20 cellular contexts compared by ENCODE assay signal in genomic region chr2:172131713-172132555, GRCh38. TPM values are rescaled to one million over a fixed set of nuclear protein-coding genes. Genes with fewer than 3 reads are reported as not detected.
DNase-seq lines count a peak whose midpoint lies in the region; ATAC-seq, FAIRE-seq and TF ChIP-seq lines count a peak whose summit lies in the region.
"Had no signal": no experiment of that assay in that cellular context is flagged by ENCODE, and none has a peak within 500 bp of the region (broad histone marks: within the 10 kb centered on the region; RNA-seq: fewer than 3 reads in every experiment).

No MANE protein-coding gene starts in this region.

- POLR2A ChIA-PET in HepG2 (lab: Yijun Ruan, JAX), result no interaction called here

- H3K27ac Mint-ChIP-seq in activated naive CD8-positive, alpha-beta T cell treated with anti-CD3 and anti-CD28 coated beads, Interleukin-2, amount 50 U/mL, for 24 hours, result no peak overlapping the region
- H3K27ac Mint-ChIP-seq: CD4-positive, alpha-beta memory T cell had no signal

- H3K79me2 ChIP-seq in HepG2 (ENCODE audit: insufficient read depth, low read length), result no peaks in the 10 kb centered on the region

- TF ChIP-seq EP300 in HepG2 (IDR thresholded peaks at IDR 0.05; ENCODE audit: low read depth in 2 of 2, low read length in 2 of 2) (no peak), HepG2 (CRISPR knock-in tag; IDR thresholded peaks at IDR 0.05; ENCODE audit: borderline replicate concordance) (no peak)

- no peaks in the 10 kb centered on the region for H4K20me1 ChIP-seq in HepG2 (ENCODE audit: insufficient read depth, low read length)

- H3K4me1 ChIP-seq in HepG2 (ENCODE audit: insufficient read depth, low read length) (no peaks in the 10 kb centered on the region), right lobe of liver (no peaks in the 10 kb centered on the region), iPS DF 6.9 (ENCODE audit: control insufficient read depth, insufficient read depth, low read length) (peaks cover 5% of the 10 kb centered on the region; the same call in 1 of the 2 replicates)
- H3K4me1 ChIP-seq: BE2C had no signal

- no peak overlapping the region for H3K4me3 Mint-ChIP-seq in activated naive CD8-positive, alpha-beta T cell treated with anti-CD3 and anti-CD28 coated beads, Interleukin-2, amount 50 U/mL, for 24 hours
- H3K4me3 Mint-ChIP-seq: CD4-positive, alpha-beta memory T cell had no signal

- H3K9me3 ChIP-seq in HepG2 (ENCODE audit: low read length) (no peaks in the 10 kb centered on the region), right lobe of liver (no peaks in the 10 kb centered on the region), WERI-Rb-1 (ENCODE audit: severe bottlenecking) (no peaks in the 10 kb centered on the region), iPS DF 6.9 (ENCODE audit: control insufficient read depth, insufficient read depth, low read length) (no peaks in the 10 kb centered on the region)
- H3K9me3 ChIP-seq: BE2C had no signal

- H3K9ac ChIP-seq in HepG2 (ENCODE audit: insufficient read depth, low read depth, low read length), result no peak overlapping the region
- H3K9ac ChIP-seq: KMS-11 had no signal

- H3K4me1 Mint-ChIP-seq in activated naive CD8-positive, alpha-beta T cell treated with anti-CD3 and anti-CD28 coated beads, Interleukin-2, amount 50 U/mL, for 24 hours, result no peaks in the 10 kb centered on the region
- H3K4me1 Mint-ChIP-seq: CD4-positive, alpha-beta memory T cell had no signal

- H3K27me3 ChIP-seq in HepG2 (ENCODE audit: control insufficient read depth in 1 of 2, insufficient read depth in 2 of 2, low read length in 2 of 2), result peaks cover 0 to 4% of the 10 kb centered on the region in 2 experiments; a peak in 1 of 5 replicates
- no peaks in the 10 kb centered on the region for H3K27me3 ChIP-seq in right lobe of liver
- no peaks in the 10 kb centered on the region for H3K27me3 ChIP-seq in WERI-Rb-1 (ENCODE audit: insufficient read depth, low read depth, severe bottlenecking)
- peaks cover 3% of the 10 kb centered on the region; the same call in 1 of the 2 replicates for H3K27me3 ChIP-seq in iPS DF 6.9 (ENCODE audit: control insufficient read depth, insufficient read depth, low read length)
- H3K27me3 ChIP-seq: BE2C had no signal

- TF ChIP-seq CTCF in HepG2 (CRISPR knock-in tag; IDR thresholded peaks at IDR 0.05) (no peak), right lobe of liver (IDR thresholded peaks at IDR 0.05) (no peak), WERI-Rb-1 (IDR thresholded peaks at IDR 0.05; ENCODE audit: low read depth, low read length) (no peak), omental fat pad (IDR thresholded peaks at IDR 0.05) (no peak)

- FAIRE-seq in HepG2 (lab: Jason Lieb, UNC), result no peak

- BruUV-seq in HepG2 (replicated peaks; lab: Mats Ljungman, UMichigan), result no TSS peak

- H3K4me2 ChIP-seq in HepG2 (ENCODE audit: low read depth, low read length), result no peak overlapping the region
- H3K4me2 ChIP-seq: KMS-11 had no signal

- in situ Hi-C loops in HepG2 (cut with HindIII; ENCODE audit: extremely low pct_ligation_motif_present, low pct_unique_long_range_greater_than_20kb), result no loop called here

- no peaks in the 10 kb centered on the region for H3K36me3 Mint-ChIP-seq in activated naive CD8-positive, alpha-beta T cell treated with anti-CD3 and anti-CD28 coated beads, Interleukin-2, amount 50 U/mL, for 24 hours (ENCODE audit: low read depth)

- WGBS in HepG2 (ENCODE audit: low lambda C conversion rate), result 18% methylated on average over 5 of the region's 5 CpGs
- WGBS in right lobe of liver (ENCODE audit: insufficient coverage, low coverage, low lambda C conversion rate, missing lambda C conversion rate), result 70% methylated on average over 2 of the region's 5 CpGs
- WGBS in iPS DF 6.9 (ENCODE audit: insufficient coverage, insufficient read length), result no CpG with 5 or more reads among the region's 5 CpGs

- TF ChIP-seq RAD21 in HepG2 (CRISPR knock-in tag; IDR thresholded peaks at IDR 0.05), result no peak

- H3K27me3 Mint-ChIP-seq in activated naive CD8-positive, alpha-beta T cell treated with anti-CD3 and anti-CD28 coated beads, Interleukin-2, amount 50 U/mL, for 24 hours, result peaks cover 2% of the 10 kb centered on the region

- no peak overlapping the region for H3K27ac ChIP-seq in HepG2 (ENCODE audit: extremely low read length, insufficient read depth, low read length)
- H3K27ac ChIP-seq in right lobe of liver, result no peak overlapping the region
- no peak overlapping the region for H3K27ac ChIP-seq in WERI-Rb-1
- H3K27ac ChIP-seq in iPS DF 6.9 (ENCODE audit: low read length), result no peak overlapping the region
- H3K27ac ChIP-seq: KMS-11 had no signal

- no peak overlapping the region for H2AFZ ChIP-seq in HepG2 (ENCODE audit: low read length)

- H3K36me3 ChIP-seq in HepG2 (replicated peaks in 1 of 2; ENCODE audit: control insufficient read depth in 1 of 2, insufficient read depth in 2 of 2, low read length in 2 of 2) (no peaks in the 10 kb centered on the region), right lobe of liver (no peaks in the 10 kb centered on the region), WERI-Rb-1 (no peaks in the 10 kb centered on the region), iPS DF 6.9 (ENCODE audit: control insufficient read depth, insufficient read depth, low read length) (no peaks in the 10 kb centered on the region)
- H3K36me3 ChIP-seq: BE2C had no signal

- no peak for TF ChIP-seq POLR2A in HepG2 (IDR thresholded peaks at IDR 0.05; ENCODE audit: insufficient read depth in 1 of 2, low read depth in 2 of 2, low read length in 2 of 2)
- TF ChIP-seq POLR2A in right lobe of liver (IDR thresholded peaks at IDR 0.05), result no peak

- peak; percentile 41 for ATAC-seq in HepG2
- ATAC-seq in right lobe of liver, result no peak
- ATAC-seq in activated naive CD8-positive, alpha-beta T cell treated with anti-CD3 and anti-CD28 coated beads, Interleukin-2, amount 50 U/mL, for 24 hours, result no peak
- no peak for ATAC-seq in omental fat pad (ENCODE audit: low FRiP score)

- no peak overlapping the region for H3K4me3 ChIP-seq in HepG2 (replicated peaks in 1 of 3; ENCODE audit: insufficient read depth in 1 of 3, low read depth in 2 of 3, low read length in 3 of 3)
- H3K4me3 ChIP-seq in right lobe of liver, result no peak overlapping the region
- no peak overlapping the region for H3K4me3 ChIP-seq in WERI-Rb-1 (ENCODE audit: low read depth, low read length)
- no peak overlapping the region for H3K4me3 ChIP-seq in iPS DF 6.9 (ENCODE audit: low read length)

- DNase-seq in HepG2 (ENCODE audit: low spot score), result no peak
- no peak for DNase-seq in right lobe of liver
- peak; percentile 24 for DNase-seq in WERI-Rb-1
- DNase-seq in iPS DF 6.9 (ENCODE audit: low read depth, low spot score), result peak; percentile 50
- no peak for DNase-seq in LoVo (ENCODE audit: low spot score)
- no peak for DNase-seq in activated naive CD8-positive, alpha-beta T cell treated with anti-CD3 and anti-CD28 coated beads, Interleukin-2, amount 50 U/mL, for 24 hours
- no peak for DNase-seq in NCI-H146 treated with DMSO at 0.1 percent for 48 hours (lab: John Stamatoyannopoulos, UW; ENCODE audit: unreplicated experiment)
- no peak for DNase-seq in omental fat pad (ENCODE audit: low spot score)
- DNase-seq: 8988T; BE2C; Calu3; CD4-positive, alpha-beta memory T cell; DMS53; MM.1S; NCI-H1092 treated with DMSO at 0.1 percent for 48 hours; NCI-H1694; NK-92 treated with Interleukin-12 subunit alpha and Interleukin-12 subunit beta, amount 100 ng/mL, for 24 hours; OCI-M1; RPMI8226 had no signal

- intact Hi-C loops in HepG2 (cut with micrococcal nuclease; ENCODE audit: unreplicated experiment) (no loop called here), right lobe of liver (cut with DNase I) (no loop called here)

- peaks cover 4% of the 10 kb centered on the region for H3K9me3 Mint-ChIP-seq in activated naive CD8-positive, alpha-beta T cell treated with anti-CD3 and anti-CD28 coated beads, Interleukin-2, amount 50 U/mL, for 24 hours

- CTCF ChIA-PET in HepG2 (lab: Yijun Ruan, JAX; ENCODE audit: low intra/inter-chr PET ratio, low total read pairs), result no interaction called here

RNA-seq across cellular contexts. Expression of gene DLX2, which starts 29.2 kb away (rescaled TPM):
- total RNA-seq in HepG2 (2016; rRNA removed; fragmentation: Illumina TruSeq; extraction: Trizol), result 0.15 TPM in 1 of 2 replicates, not detected in the other
- 0.09 TPM in 1 of 2 replicates, not detected in the other for total RNA-seq in HepG2 (2016; cell fraction: cytosol; rRNA removed; fragmentation: Illumina TruSeq; extraction: Trizol; ENCODE audit: low read depth)
- 0.09 TPM in 1 of 2 replicates, not detected in the other for total RNA-seq in HepG2 (2016; cell fraction: insoluble cytoplasmic fraction; rRNA removed; fragmentation: Illumina TruSeq; extraction: Trizol)
- total RNA-seq in HepG2 (2016; cell fraction: membrane; rRNA removed; fragmentation: Illumina TruSeq; extraction: Trizol), result 0.06 and 0.17 TPM in 2 replicates
- total RNA-seq in HepG2 (2016; cell fraction: nucleus; rRNA removed; fragmentation: Illumina TruSeq; extraction: Trizol), result not detected in 2 replicates
- 0.07 TPM in 2 replicates for polyA plus RNA-seq in HepG2 (2011; rRNA removed)
- 0.04 and 0.05 TPM in 2 replicates for polyA plus RNA-seq in HepG2 (2011; cell fraction: cytosol; rRNA removed)
- polyA plus RNA-seq in HepG2 (2011; cell fraction: nucleus; rRNA removed), result 0.29 and 0.59 TPM in 2 replicates
- 0.17 and 0.25 TPM in 2 replicates for polyA plus RNA-seq in HepG2 (2012)
- 0.07 and 0.12 TPM in 2 replicates for polyA plus RNA-seq in HepG2 (2016; cell fraction: cytosol; fragmentation: Illumina TruSeq; extraction: Trizol; ENCODE audit: low read depth)
- 0.25 and 0.37 TPM in 2 replicates for polyA plus RNA-seq in HepG2 (2016; cell fraction: insoluble cytoplasmic fraction; fragmentation: Illumina TruSeq; extraction: Trizol; ENCODE audit: low read depth)
- polyA plus RNA-seq in HepG2 (2016; cell fraction: membrane; fragmentation: Illumina TruSeq; extraction: Trizol; ENCODE audit: low read depth), result 0.21 and 0.24 TPM in 2 replicates
- polyA plus RNA-seq in HepG2 (2016; cell fraction: nucleus; fragmentation: Illumina TruSeq; extraction: Trizol; ENCODE audit: insufficient read depth, low read depth), result 0.36 and 0.59 TPM in 2 replicates
- 0.07 and 0.10 TPM in 2 replicates for polyA minus RNA-seq in HepG2 (2011; rRNA and poly(A)+ RNA removed; ENCODE audit: low replicate concordance)
- polyA minus RNA-seq in HepG2 (2011; cell fraction: cytosol; rRNA and poly(A)+ RNA removed), result 0.20 and 0.44 TPM in 2 replicates
- polyA minus RNA-seq in HepG2 (2011; cell fraction: nucleus; rRNA and poly(A)+ RNA removed), result not detected in 2 replicates
- not detected for total RNA-seq in right lobe of liver
- total RNA-seq in omental fat pad, result not detected
- total RNA-seq: Calu3; CD4-positive, alpha-beta memory T cell had no signal
- polyA plus RNA-seq: CD4-positive, alpha-beta memory T cell had no signal

RNA-seq across cellular contexts. Expression of gene DLX1, which starts 46.6 kb away (rescaled TPM):
- total RNA-seq in HepG2 (2016; rRNA removed; fragmentation: Illumina TruSeq; extraction: Trizol) (0.18 TPM in 1 of 2 replicates, not detected in the other), right lobe of liver (not detected), omental fat pad (under 1 TPM in 1 of 4 donors, not detected in 3; 0.09 TPM)
- total RNA-seq in HepG2 (2016; cell fraction: cytosol; rRNA removed; fragmentation: Illumina TruSeq; extraction: Trizol; ENCODE audit: low read depth), result not detected in 2 replicates
- 0.13 and 0.52 TPM in 2 replicates for total RNA-seq in HepG2 (2016; cell fraction: insoluble cytoplasmic fraction; rRNA removed; fragmentation: Illumina TruSeq; extraction: Trizol)
- total RNA-seq in HepG2 (2016; cell fraction: membrane; rRNA removed; fragmentation: Illumina TruSeq; extraction: Trizol), result 0.09 TPM in 1 of 2 replicates, not detected in the other
- total RNA-seq in HepG2 (2016; cell fraction: nucleus; rRNA removed; fragmentation: Illumina TruSeq; extraction: Trizol), result 0.25 and 0.37 TPM in 2 replicates
- polyA plus RNA-seq in HepG2 (2011; rRNA removed), result 0.69 and 0.86 TPM in 2 replicates
- 0.40 and 0.47 TPM in 2 replicates for polyA plus RNA-seq in HepG2 (2011; cell fraction: cytosol; rRNA removed)
- 3.0 and 3.7 TPM in 2 replicates for polyA plus RNA-seq in HepG2 (2011; cell fraction: nucleus; rRNA removed)
- 0.32 and 0.51 TPM in 2 replicates for polyA plus RNA-seq in HepG2 (2012)
- polyA plus RNA-seq in HepG2 (2016; cell fraction: cytosol; fragmentation: Illumina TruSeq; extraction: Trizol; ENCODE audit: low read depth), result 0.19 TPM in 1 of 2 replicates, not detected in the other
- 0.27 and 0.41 TPM in 2 replicates for polyA plus RNA-seq in HepG2 (2016; cell fraction: insoluble cytoplasmic fraction; fragmentation: Illumina TruSeq; extraction: Trizol; ENCODE audit: low read depth)
- polyA plus RNA-seq in HepG2 (2016; cell fraction: membrane; fragmentation: Illumina TruSeq; extraction: Trizol; ENCODE audit: low read depth), result 0.09 and 0.16 TPM in 2 replicates
- 0.94 TPM in 1 of 2 replicates, not detected in the other for polyA plus RNA-seq in HepG2 (2016; cell fraction: nucleus; fragmentation: Illumina TruSeq; extraction: Trizol; ENCODE audit: insufficient read depth, low read depth)
- polyA minus RNA-seq in HepG2 (2011; rRNA and poly(A)+ RNA removed; ENCODE audit: low replicate concordance), result 0.89 and 1.8 TPM in 2 replicates
- 0.40 and 1.1 TPM in 2 replicates for polyA minus RNA-seq in HepG2 (2011; cell fraction: cytosol; rRNA and poly(A)+ RNA removed)
- polyA minus RNA-seq in HepG2 (2011; cell fraction: nucleus; rRNA and poly(A)+ RNA removed), result 1.8 and 2.2 TPM in 2 replicates
- total RNA-seq: Calu3; CD4-positive, alpha-beta memory T cell had no signal
- polyA plus RNA-seq: CD4-positive, alpha-beta memory T cell had no signal

Comparison
In these comparisons a context has a peak if more than half of its experiments do, and no peak if none do; other contexts are left out.
1. DNase-seq: peak in WERI-Rb-1 (single experiment) and iPS DF 6.9 (single experiment); none in HepG2 (single experiment), right lobe of liver (0 of 3), LoVo (single experiment), activated naive CD8-positive, alpha-beta T cell treated with anti-CD3 and anti-CD28 coated beads, Interleukin-2, amount 50 U/mL, for 24 hours (single experiment), NCI-H146 treated with DMSO at 0.1 percent for 48 hours (single experiment) and omental fat pad (single experiment).